8 cellular contexts compared by ENCODE assay signal in genomic region chr19:58181902-58182576, GRCh38. TPM values are rescaled to one million over a fixed set of nuclear protein-coding genes. Genes with fewer than 3 reads are reported as not detected.
DNase-seq lines count a peak whose midpoint lies in the region; ATAC-seq and TF ChIP-seq lines count a peak whose summit lies in the region.

No MANE protein-coding gene starts in this region.

- peak overlapping the region; percentile 97 for H3K4me3 Mint-ChIP-seq in CD4-positive, alpha-beta T cell

- H3K9me3 ChIP-seq in CD4-positive, alpha-beta T cell (ENCODE audit: control insufficient read depth, low read length), result peaks cover 77% of the 10 kb centered on the region
- H3K9me3 ChIP-seq in iPS-18a (ENCODE audit: control insufficient read depth, low read depth, low read length), result peaks cover 27% of the 10 kb centered on the region

- intact Hi-C loops in CD4-positive, alpha-beta T cell (cut with DNase I, micrococcal nuclease), result loop anchor here (2.0 to 5.0 kb wide), 5 partner anchors 85 to 220 kb away; partner anchors contain the start of genes ERVK3-1 (in 1 of the 2), RPS5 (in 1 of the 2) and ZSCAN18 (in 1 of the 2)

- peak overlapping the region; percentile 47 for H3K27ac ChIP-seq in CD4-positive, alpha-beta T cell (ENCODE audit: low read depth, low read length)
- no peak overlapping the region for H3K27ac ChIP-seq in iPS-18a (ENCODE audit: low read length)

- H3K27me3 ChIP-seq in CD4-positive, alpha-beta T cell (ENCODE audit: control insufficient read depth, insufficient read depth, low read length), result no peaks in the 10 kb centered on the region
- no peaks in the 10 kb centered on the region for H3K27me3 ChIP-seq in iPS-18a (ENCODE audit: control insufficient read depth, insufficient read depth, low read length)

- H3K9ac ChIP-seq in iPS-18a (ENCODE audit: low read length), result no peak overlapping the region

- H3K4me1 ChIP-seq in iPS-18a (ENCODE audit: control insufficient read depth, low read depth, low read length), result no peaks in the 10 kb centered on the region

- peaks cover 17% of the 10 kb centered on the region for H3K36me3 ChIP-seq in iPS-18a (ENCODE audit: control insufficient read depth, low read depth, low read length)

- H3K4me3 ChIP-seq in iPS-18a (ENCODE audit: low read length), result peak overlapping the region; percentile 88

- CTCF ChIA-PET in CD4-positive, alpha-beta T cell (lab: Charles Lee), result interaction anchor here (0.6 to 0.7 kb wide), 2 partner anchors 13 to 46 kb away, joined by 3 read pairs; partner anchors contain the start of gene ZNF544

- peaks cover 23% of the 10 kb centered on the region for H3K4me1 Mint-ChIP-seq in CD4-positive, alpha-beta T cell (ENCODE audit: low read depth)

- H3K36me3 Mint-ChIP-seq in CD4-positive, alpha-beta T cell (ENCODE audit: low read depth), result peaks cover 88% of the 10 kb centered on the region

- peak; percentile 52 for TF ChIP-seq CTCF in CD4-positive, alpha-beta T cell (IDR thresholded peaks at IDR 0.05)

- peak overlapping the region; percentile 100 for H3K27ac Mint-ChIP-seq in CD4-positive, alpha-beta T cell

- DNase-seq in CD4-positive, alpha-beta T cell, result peak; percentile 16 to 58 (median 49)
- DNase-seq in HS-27A (ENCODE audit: low read depth) (peak; percentile 19), SKM-1 (lab: John Stamatoyannopoulos, UW; ENCODE audit: unreplicated experiment) (peak; percentile 14), COLO829 (ENCODE audit: low spot score) (no peak)
- DNase-seq in activated naive CD8-positive, alpha-beta T cell treated with anti-CD3 and anti-CD28 coated beads, Interleukin-2, amount 50 U/mL, for 16 hours (ENCODE audit: low read depth, low spot score), result peak; percentile 11
- peak; percentile 74 for DNase-seq in stimulated activated CD4-positive, alpha-beta T cell treated with anti-CD3 and anti-CD28 coated beads, Interleukin-15, amount 100 ng/mL, for 24 hours

- peaks cover 20% of the 10 kb centered on the region for H3K9me3 Mint-ChIP-seq in CD4-positive, alpha-beta T cell

- ATAC-seq in CD4-positive, alpha-beta T cell (ENCODE audit: poor library complexity), result no peak
- no peak for ATAC-seq in HG02763 (IDR thresholded peaks at IDR 0.05; ENCODE audit: unreplicated experiment)

- POLR2A ChIA-PET in CD4-positive, alpha-beta T cell (lab: Charles Lee), result interaction anchor here (1.1 to 2.8 kb wide), 8 partner anchors 11 to 265 kb away, joined by 3 to 32 read pairs (median 6); partner anchors contain the start of genes ERVK3-1, ZNF417, ZNF497 and ZNF606

- H3K27me3 Mint-ChIP-seq in CD4-positive, alpha-beta T cell, result no peaks in the 10 kb centered on the region

RNA-seq across cellular contexts. Expression of gene ZNF274, which starts 0.8 kb away (rescaled TPM):
- 10 to 100 TPM; 51.0 to 51.4 TPM for total RNA-seq in CD4-positive, alpha-beta T cell

RNA-seq across cellular contexts. Expression of gene ZNF329, which starts 31.4 kb away (rescaled TPM):
- 10 to 100 TPM; 15.0 to 16.9 TPM for total RNA-seq in CD4-positive, alpha-beta T cell

RNA-seq across cellular contexts. Expression of gene ZNF544, which starts 46.7 kb away (rescaled TPM):
- 1 to 10 TPM; 6.3 to 7.2 TPM for total RNA-seq in CD4-positive, alpha-beta T cell
